14 cellular contexts compared by ENCODE assay signal in the genomic region with DNA sequence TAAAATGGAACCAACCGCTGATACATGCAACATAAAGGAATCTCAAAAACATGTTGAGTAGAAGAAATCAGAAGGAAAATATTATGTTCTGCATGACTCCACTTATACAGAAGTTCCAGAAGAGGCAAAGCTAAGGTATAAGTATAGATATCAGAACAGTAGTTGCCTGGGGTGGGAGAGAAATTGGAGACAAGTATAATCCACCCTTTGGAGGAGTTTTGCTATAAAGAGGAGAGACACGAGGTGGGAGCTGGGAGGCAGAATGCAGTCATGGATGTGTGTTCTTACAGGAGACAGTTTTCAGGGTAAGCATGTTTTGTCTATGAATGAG.
DNase-seq lines count a peak whose midpoint lies in the region; ATAC-seq and TF ChIP-seq lines count a peak whose summit lies in the region.
"Had no signal": no experiment of that assay in that cellular context is flagged by ENCODE, and none has a peak within 500 bp of the region (broad histone marks: within the 10 kb centered on the region; RNA-seq: fewer than 3 reads in every experiment).

No MANE protein-coding gene starts in this region.

- no peaks in the 10 kb centered on the region for H3K9me3 Mint-ChIP-seq in activated T-cell treated with anti-CD3 and anti-CD28 coated beads, Interleukin-2, amount 50 U/mL, for 24 hours
- H3K9me3 Mint-ChIP-seq in activated T-helper 2 cell treated with anti-CD3 and anti-CD28 coated beads, Interferon-gamma antibody, Interleukin-2, Interleukin-4, amounts not matched to agents 10 μg/mL and 5 μg/mL and 100 μg/mL, durations not matched to agents 14 hours and 24 hours and 36 hours = no peaks in the 10 kb centered on the region
- H3K9me3 Mint-ChIP-seq in natural killer cell treated with Interleukin-12 subunit alpha and Interleukin-12 subunit beta and Interleukin-15 and Interleukin-18, amount 100 ng/mL, for 72 hours = peaks cover 4% of the 10 kb centered on the region

- H3K36me3 ChIP-seq in gastrocnemius medialis = no peaks in the 10 kb centered on the region
- H3K36me3 ChIP-seq: suprapubic skin had no signal

- H3K36me3 Mint-ChIP-seq in activated T-cell treated with anti-CD3 and anti-CD28 coated beads, Interleukin-2, amount 50 U/mL, for 24 hours (ENCODE audit: low read depth) = peaks cover 32% of the 10 kb centered on the region
- H3K36me3 Mint-ChIP-seq in activated T-helper 2 cell treated with anti-CD3 and anti-CD28 coated beads, Interferon-gamma antibody, Interleukin-2, Interleukin-4, amounts not matched to agents 10 μg/mL and 5 μg/mL and 100 μg/mL, durations not matched to agents 14 hours and 24 hours and 36 hours (ENCODE audit: low read depth) = peaks cover 16% of the 10 kb centered on the region
- H3K36me3 Mint-ChIP-seq in natural killer cell treated with Interleukin-12 subunit alpha and Interleukin-12 subunit beta and Interleukin-15 and Interleukin-18, amount 100 ng/mL, for 72 hours = no peaks in the 10 kb centered on the region

- no peak for TF ChIP-seq POLR2A in gastrocnemius medialis (IDR thresholded peaks at IDR 0.05)

- in situ Hi-C loops in gastrocnemius medialis (cut with MboI; ENCODE audit: low sequenced_read_pairs in 4 of 4) = no loop called here

- ATAC-seq in HG03196 (IDR thresholded peaks at IDR 0.05; ENCODE audit: unreplicated experiment) = peak; percentile 17
- ATAC-seq in natural killer cell treated with Interleukin-12 subunit alpha and Interleukin-12 subunit beta and Interleukin-15 and Interleukin-18, amount 100 ng/mL, for 72 hours = peak; percentile 8 to 40
- no peak for ATAC-seq in gastrocnemius medialis

- peaks cover 58% of the 10 kb centered on the region for H3K4me1 Mint-ChIP-seq in activated T-cell treated with anti-CD3 and anti-CD28 coated beads, Interleukin-2, amount 50 U/mL, for 24 hours (ENCODE audit: low read depth)
- H3K4me1 Mint-ChIP-seq in activated T-helper 2 cell treated with anti-CD3 and anti-CD28 coated beads, Interferon-gamma antibody, Interleukin-2, Interleukin-4, amounts not matched to agents 10 μg/mL and 5 μg/mL and 100 μg/mL, durations not matched to agents 14 hours and 24 hours and 36 hours (ENCODE audit: low read depth) = peaks cover 33% of the 10 kb centered on the region
- H3K4me1 Mint-ChIP-seq in natural killer cell treated with Interleukin-12 subunit alpha and Interleukin-12 subunit beta and Interleukin-15 and Interleukin-18, amount 100 ng/mL, for 72 hours (ENCODE audit: low read depth in 2 of 2) = peaks cover 43 to 49% of the 10 kb centered on the region in 2 donors

- no peak for TF ChIP-seq CTCF in gastrocnemius medialis (IDR thresholded peaks at IDR 0.05 in 4 of 5, conservative IDR thresholded peaks at IDR 0.05 in 1 of 5)

- no peaks in the 10 kb centered on the region for H3K27me3 Mint-ChIP-seq in activated T-cell treated with anti-CD3 and anti-CD28 coated beads, Interleukin-2, amount 50 U/mL, for 24 hours
- no peaks in the 10 kb centered on the region for H3K27me3 Mint-ChIP-seq in activated T-helper 2 cell treated with anti-CD3 and anti-CD28 coated beads, Interferon-gamma antibody, Interleukin-2, Interleukin-4, amounts not matched to agents 10 μg/mL and 5 μg/mL and 100 μg/mL, durations not matched to agents 14 hours and 24 hours and 36 hours (ENCODE audit: low read depth)
- no peaks in the 10 kb centered on the region for H3K27me3 Mint-ChIP-seq in natural killer cell treated with Interleukin-12 subunit alpha and Interleukin-12 subunit beta and Interleukin-15 and Interleukin-18, amount 100 ng/mL, for 72 hours

- no peaks in the 10 kb centered on the region for H3K27me3 ChIP-seq in gastrocnemius medialis
- H3K27me3 ChIP-seq: dorsolateral prefrontal cortex, hepatocyte, sigmoid colon, SJCRH30, suprapubic skin had no signal

- H3K27ac ChIP-seq in gastrocnemius medialis = no peak overlapping the region
- H3K27ac ChIP-seq: dorsolateral prefrontal cortex, hepatocyte, sigmoid colon, SJCRH30, suprapubic skin had no signal

- intact Hi-C loops in activated T-helper 2 cell treated with anti-CD3 and anti-CD28 coated beads, Interferon-gamma antibody, Interleukin-2, Interleukin-4, amounts not matched to agents 10 μg/mL and 5 μg/mL and 100 μg/mL, durations not matched to agents 14 hours and 24 hours and 36 hours (cut with micrococcal nuclease) = loop anchor here (1.0 to 10.0 kb wide), 4 partner anchors 71 to 347 kb away; a partner anchor contains a TSS
- intact Hi-C loops in gastrocnemius medialis (cut with DNase I; ENCODE audit: low total_unique reads) = no loop called here

- no peak overlapping the region for H3K4me3 ChIP-seq in gastrocnemius medialis
- H3K4me3 ChIP-seq: dorsolateral prefrontal cortex, hepatocyte, sigmoid colon, SJCRH30, suprapubic skin had no signal

- H3K4me1 ChIP-seq in gastrocnemius medialis = peaks cover 26 to 39% of the 10 kb centered on the region in 2 donors

- no peak for DNase-seq in activated T-cell treated with anti-CD3 and anti-CD28 coated beads, Interleukin-2, amount 50 U/mL, for 24 hours
- DNase-seq in activated T-cell treated with anti-CD3 and anti-CD28 coated beads, Interleukin-2, amount 50 U/mL, for 1 hour = no peak
- no peak for DNase-seq in activated T-helper 2 cell treated with anti-CD3 and anti-CD28 coated beads, Interferon-gamma antibody, Interleukin-2, Interleukin-4, amounts not matched to agents 10 μg/mL and 5 μg/mL and 100 μg/mL, durations not matched to agents 14 hours and 24 hours and 36 hours (ENCODE audit: low spot score)
- no peak for DNase-seq in natural killer cell treated with Interleukin-12 subunit alpha and Interleukin-12 subunit beta and Interleukin-15 and Interleukin-18, amount 100 ng/mL, for 72 hours (ENCODE audit: low spot score)
- DNase-seq in gastrocnemius medialis (no peak), DMS79 (lab: John Stamatoyannopoulos, UW) (no peak), NCI-H146 treated with DMSO at 0.1 percent for 48 hours (lab: John Stamatoyannopoulos, UW; ENCODE audit: unreplicated experiment) (no peak)
- DNase-seq: dorsolateral prefrontal cortex, EL, sigmoid colon, SJCRH30 had no signal

- H3K4me3 Mint-ChIP-seq in activated T-cell treated with anti-CD3 and anti-CD28 coated beads, Interleukin-2, amount 50 U/mL, for 24 hours = no peak overlapping the region
- H3K4me3 Mint-ChIP-seq in activated T-helper 2 cell treated with anti-CD3 and anti-CD28 coated beads, Interferon-gamma antibody, Interleukin-2, Interleukin-4, amounts not matched to agents 10 μg/mL and 5 μg/mL and 100 μg/mL, durations not matched to agents 14 hours and 24 hours and 36 hours (ENCODE audit: low read depth) = peak overlapping the region; percentile 19
- peak overlapping the region; percentile 83 for H3K4me3 Mint-ChIP-seq in natural killer cell treated with Interleukin-12 subunit alpha and Interleukin-12 subunit beta and Interleukin-15 and Interleukin-18, amount 100 ng/mL, for 72 hours

- peak overlapping the region; percentile 11 for H3K27ac Mint-ChIP-seq in activated T-cell treated with anti-CD3 and anti-CD28 coated beads, Interleukin-2, amount 50 U/mL, for 24 hours
- peak overlapping the region; percentile 26 for H3K27ac Mint-ChIP-seq in activated T-helper 2 cell treated with anti-CD3 and anti-CD28 coated beads, Interferon-gamma antibody, Interleukin-2, Interleukin-4, amounts not matched to agents 10 μg/mL and 5 μg/mL and 100 μg/mL, durations not matched to agents 14 hours and 24 hours and 36 hours
- peak overlapping the region; percentile 59 to 71 for H3K27ac Mint-ChIP-seq in natural killer cell treated with Interleukin-12 subunit alpha and Interleukin-12 subunit beta and Interleukin-15 and Interleukin-18, amount 100 ng/mL, for 72 hours

- H3K9me3 ChIP-seq in gastrocnemius medialis = no peaks in the 10 kb centered on the region
- H3K9me3 ChIP-seq: sigmoid colon, suprapubic skin had no signal

Comparison
In these comparisons a context has a peak if more than half of its experiments do, and no peak if none do; other contexts are left out.
1. H3K27ac Mint-ChIP-seq: peak in every context shown above with its lines; median percentile 65 in natural killer cell treated with Interleukin-12 subunit alpha and Interleukin-12 subunit beta and Interleukin-15 and Interleukin-18, amount 100 ng/mL, for 72 hours; 26 in activated T-helper 2 cell treated with anti-CD3 and anti-CD28 coated beads, Interferon-gamma antibody, Interleukin-2, Interleukin-4, amounts not matched to agents 10 μg/mL and 5 μg/mL and 100 μg/mL, durations not matched to agents 14 hours and 24 hours and 36 hours; 11 in activated T-cell treated with anti-CD3 and anti-CD28 coated beads, Interleukin-2, amount 50 U/mL, for 24 hours.
2. ATAC-seq: peak in HG03196 (single experiment) and natural killer cell treated with Interleukin-12 subunit alpha and Interleukin-12 subunit beta and Interleukin-15 and Interleukin-18, amount 100 ng/mL, for 72 hours (2 of 2); none in gastrocnemius medialis (0 of 2).